Comparison of ENCODE assay signal across 34 cellular contexts in genomic region chr18:4007846-4008245, GRCh38.
"Had no signal": no experiment of that assay in that cellular context is flagged by ENCODE, and none has a peak within 500 bp of the region (broad histone marks: within the 10 kb centered on the region; RNA-seq: fewer than 3 reads in every experiment).

No MANE protein-coding gene starts in this region.

- H3K27me3 ChIP-seq: MG63 had no signal

- H3K36me3 ChIP-seq: MG63 had no signal

- H3K4me3 ChIP-seq: MG63 had no signal

- DNase-seq: Kasumi-1, MG63, MM.1S, MV-4-11, NCI-H1048, NCI-H1092, NCI-H1092 treated with DMSO at 0.1 percent for 48 hours, NCI-H1105, NCI-H1105 treated with DMSO at 0.1 percent for 48 hours, NCI-H1417, NCI-H1417 treated with DMSO at 0.1 percent for 48 hours, NCI-H1436, NCI-H1436 treated with DMSO at 0.1 percent for 48 hours, NCI-H146, NCI-H1694, NCI-H1694 treated with DMSO at 0.1 percent for 48 hours, NCI-H187, NCI-H187 treated with DMSO at 0.1 percent for 48 hours, NCI-H1930, NCI-H2029, NCI-H2029 treated with DMSO at 0.1 percent for 48 hours, NCI-H2081, NCI-H2081 treated with DMSO at 0.1 percent for 48 hours, NCI-H2107, NCI-H2171, NCI-H2171 treated with DMSO at 0.1 percent for 48 hours, NCI-H2227 treated with DMSO at 0.1 percent for 48 hours, NCI-H226, NCI-H345, NCI-H446, NCI-H446 treated with DMSO at 0.1 percent for 48 hours, NCI-H510A, NCI-H510A treated with DMSO at 0.1 percent for 48 hours, NCI-H524 had no signal

- H3K9me3 ChIP-seq: MG63 had no signal
